Comparison of ENCODE assay signal across 8 cellular contexts in the genomic region with DNA sequence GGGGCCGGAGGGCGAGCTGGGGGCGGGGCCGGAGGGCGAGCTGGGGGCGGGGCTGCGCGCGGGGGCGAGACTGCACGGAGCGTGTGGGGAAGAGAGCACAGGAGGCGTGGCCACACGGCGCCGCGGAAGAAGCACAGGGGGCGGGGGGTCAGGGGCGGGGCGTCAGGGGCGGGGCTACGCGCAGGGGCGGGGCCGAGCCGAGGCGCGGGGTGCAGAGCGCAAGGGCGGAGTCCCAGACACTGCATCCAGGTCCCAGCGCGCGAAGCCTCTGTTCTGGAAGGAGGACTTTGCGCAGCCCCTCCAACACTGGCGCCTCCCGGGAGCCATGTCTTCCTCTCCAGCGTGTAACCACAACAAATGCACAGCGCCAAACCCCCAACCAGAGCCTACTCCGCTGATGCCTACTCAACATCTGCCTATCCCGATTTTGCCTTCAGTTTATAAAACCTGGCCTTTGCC.
DNase-seq lines count a peak whose midpoint lies in the region; ATAC-seq and TF ChIP-seq lines count a peak whose summit lies in the region.

No MANE protein-coding gene starts in this region.

- H3K4me1 ChIP-seq in endodermal cell (ENCODE audit: control insufficient read depth, insufficient read depth, low read length), result peaks cover 12% of the 10 kb centered on the region

- H3K4me3 Mint-ChIP-seq in endodermal cell, result peak overlapping the region; percentile 51
- peak overlapping the region; percentile 71 for H3K4me3 Mint-ChIP-seq in mesothelial cell of epicardium

- H3K27me3 Mint-ChIP-seq in endodermal cell (ENCODE audit: insufficient read depth), result peaks cover 26% of the 10 kb centered on the region
- H3K27me3 Mint-ChIP-seq in mesothelial cell of epicardium (ENCODE audit: low read depth), result no peaks in the 10 kb centered on the region

- H3K9ac ChIP-seq in endodermal cell (ENCODE audit: extremely low read depth, low read length, poor library complexity, severe bottlenecking), result no peak overlapping the region

- H3K4me1 Mint-ChIP-seq in endodermal cell (peaks cover 23% of the 10 kb centered on the region), mesothelial cell of epicardium (peaks cover 42% of the 10 kb centered on the region)

- no peak for TF ChIP-seq CTCF in endodermal cell (conservative IDR thresholded peaks at IDR 0.05)
- TF ChIP-seq CTCF in mesothelial cell of epicardium (IDR thresholded peaks at IDR 0.05; ENCODE audit: unreplicated experiment), result no peak

- ATAC-seq in GM18508 (IDR thresholded peaks at IDR 0.05; ENCODE audit: insufficient read depth, unreplicated experiment) (peak; percentile 43), HG03025 (IDR thresholded peaks at IDR 0.05; ENCODE audit: low FRiP score, unreplicated experiment) (peak; percentile 69)

- no peaks in the 10 kb centered on the region for H3K9me3 ChIP-seq in endodermal cell (ENCODE audit: control insufficient read depth, low read length)

- H3K27ac Mint-ChIP-seq in endodermal cell (peak overlapping the region; percentile 44), mesothelial cell of epicardium (peak overlapping the region; percentile 58)

- no peaks in the 10 kb centered on the region for H3K36me3 ChIP-seq in endodermal cell (ENCODE audit: control insufficient read depth, insufficient read depth, low read length)

- 4 to 6% methylated on average over 15 to 37 of the region's 40 CpGs for WGBS in endodermal cell (ENCODE audit: insufficient coverage in 1 of 2, insufficient read length in 1 of 2), 2 experiments

- H3K4me3 ChIP-seq in endodermal cell (ENCODE audit: low read length), result peak overlapping the region; percentile 64

- H3K9me3 Mint-ChIP-seq in endodermal cell, result no peaks in the 10 kb centered on the region
- no peaks in the 10 kb centered on the region for H3K9me3 Mint-ChIP-seq in mesothelial cell of epicardium

- peak; percentile 79 for DNase-seq in NOMO-1 treated with dmso at 0.1 percent for 144 hours (lab: John Stamatoyannopoulos, UW; ENCODE audit: unreplicated experiment)
- peak; percentile 70 for DNase-seq in activated CD8-positive, alpha-beta memory T cell treated with anti-CD3 and anti-CD28 coated beads, Interleukin-2, amount 50 U/mL, for 24 hours (ENCODE audit: extremely low read depth)
- peak; percentile 98 for DNase-seq in endodermal cell
- DNase-seq in mesothelial cell of epicardium (ENCODE audit: low spot score in 2 of 2, unreplicated experiment in 2 of 2), result peak; percentile 86 to 89
- peak; percentile 69 for DNase-seq in stimulated activated CD8-positive, alpha-beta memory T cell treated with anti-CD3 and anti-CD28 coated beads, Interleukin-15, amount 100 ng/mL, for 1 hour (ENCODE audit: low read depth)
- no peak for DNase-seq in NCI-H2107 (lab: John Stamatoyannopoulos, UW)

- H3K27me3 ChIP-seq in endodermal cell (ENCODE audit: control insufficient read depth, insufficient read depth, low read length, poor library complexity, severe bottlenecking), result peaks cover 10% of the 10 kb centered on the region

- H3K36me3 Mint-ChIP-seq in endodermal cell (ENCODE audit: low read depth) (no peaks in the 10 kb centered on the region), mesothelial cell of epicardium (no peaks in the 10 kb centered on the region)

- no peak overlapping the region for H3K27ac ChIP-seq in endodermal cell (ENCODE audit: low read depth, low read length)
